Comparison of ENCODE assay signal across 8 cellular contexts in genomic region chr2:119826370-119826961, GRCh38.
DNase-seq lines count a peak whose midpoint lies in the region; ATAC-seq and TF ChIP-seq lines count a peak whose summit lies in the region.

No MANE protein-coding gene starts in this region.

- H3K4me1 Mint-ChIP-seq in endothelial cell (ENCODE audit: unreplicated experiment) (peaks cover 6% of the 10 kb centered on the region), nephron (peaks cover 7% of the 10 kb centered on the region)

- peak; percentile 56 for ATAC-seq in HG03354 (IDR thresholded peaks at IDR 0.05; ENCODE audit: poor library complexity, severe bottlenecking, unreplicated experiment)
- no peak for ATAC-seq in HG03108 (IDR thresholded peaks at IDR 0.05; ENCODE audit: unreplicated experiment)

- peaks cover 4% of the 10 kb centered on the region for H3K9me3 Mint-ChIP-seq in endothelial cell (ENCODE audit: unreplicated experiment)
- H3K9me3 Mint-ChIP-seq in nephron: peaks cover 12% of the 10 kb centered on the region

- H3K4me3 ChIP-seq in AG10803 (ENCODE audit: low read length): no peak overlapping the region

- DNase-seq in AG10803 (ENCODE audit: low read depth) (peak; percentile 22), GM03348 (ENCODE audit: low spot score) (peak; percentile 14), T-helper 1 cell (peak in 3 of 5 donors; percentile 13 to 32 (median 29)), endothelial cell (ENCODE audit: low spot score) (peak; percentile 54), DMS153 (lab: John Stamatoyannopoulos, UW) (no peak)

- peaks cover 2% of the 10 kb centered on the region for H3K27me3 Mint-ChIP-seq in endothelial cell (ENCODE audit: unreplicated experiment)
- H3K27me3 Mint-ChIP-seq in nephron (ENCODE audit: low read depth): no peaks in the 10 kb centered on the region

- H3K4me3 Mint-ChIP-seq in endothelial cell (ENCODE audit: unreplicated experiment) (no peak overlapping the region), nephron (no peak overlapping the region)

- no peak overlapping the region for H3K27ac Mint-ChIP-seq in endothelial cell (ENCODE audit: unreplicated experiment)
- no peak overlapping the region for H3K27ac Mint-ChIP-seq in nephron

- peak; percentile 56 for TF ChIP-seq CTCF in AG10803 (conservative IDR thresholded peaks at IDR 0.05; ENCODE audit: low read length)
- peak; percentile 46 for TF ChIP-seq CTCF in endothelial cell (IDR thresholded peaks at IDR 0.05; ENCODE audit: unreplicated experiment)
- TF ChIP-seq CTCF in nephron (IDR thresholded peaks at IDR 0.05; ENCODE audit: unreplicated experiment in 3 of 3): peak; percentile 38 to 58 (median 40)

- H3K36me3 Mint-ChIP-seq in endothelial cell (ENCODE audit: low read depth, unreplicated experiment): peaks cover 10% of the 10 kb centered on the region
- peaks cover 28% of the 10 kb centered on the region for H3K36me3 Mint-ChIP-seq in nephron (ENCODE audit: low read depth)
